In the genomic region with DNA sequence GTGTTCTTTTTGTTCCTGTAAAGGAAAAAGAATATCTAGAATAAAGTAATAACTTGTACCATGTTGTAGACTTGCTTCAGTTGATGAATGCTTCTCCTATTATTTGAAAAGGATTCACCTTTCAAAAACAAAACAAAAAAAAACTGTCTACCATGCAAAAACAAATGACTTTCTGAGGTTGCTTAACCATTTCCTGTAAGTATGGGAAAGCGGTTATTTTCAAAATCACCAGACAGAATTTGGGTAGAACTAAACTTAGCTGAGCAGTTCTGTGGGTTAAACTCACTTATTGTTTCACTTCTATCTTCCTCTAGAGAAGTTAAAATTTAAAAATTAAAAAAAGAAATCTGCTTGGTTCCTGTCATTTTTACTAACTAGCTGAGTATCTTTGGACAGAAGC, we compare ENCODE assay signal across 9 cellular contexts. TPM values are rescaled to one million over a fixed set of nuclear protein-coding genes. Genes with fewer than 3 reads are reported as not detected.
DNase-seq lines count a peak whose midpoint lies in the region; ATAC-seq and TF ChIP-seq lines count a peak whose summit lies in the region.
"Had no signal": no experiment of that assay in that cellular context is flagged by ENCODE, and none has a peak within 500 bp of the region (broad histone marks: within the 10 kb centered on the region; RNA-seq: fewer than 3 reads in every experiment).

No MANE protein-coding gene starts in this region.

- ATAC-seq in DND-41 (ENCODE audit: insufficient read depth, low read depth) (peak; percentile 74), GM19468 (IDR thresholded peaks at IDR 0.05; ENCODE audit: extremely low read depth, unreplicated experiment) (peak; percentile 44), HG03460 (IDR thresholded peaks at IDR 0.05; ENCODE audit: unreplicated experiment) (peak; percentile 58)
- ATAC-seq in activated naive CD4-positive, alpha-beta T cell treated with anti-CD3 and anti-CD28 coated beads, Interleukin-2, amount 50 U/mL, for 72 hours, result peak; percentile 40 to 42

- no peaks in the 10 kb centered on the region for H3K9me3 ChIP-seq in DND-41 (ENCODE audit: insufficient read depth, low read length, severe bottlenecking)
- 0 out of 2 replicates have a peak, but pooled peaks cover 2% of the 10 kb centered on the region for H3K9me3 ChIP-seq in BE2C

- H4K8ac ChIP-seq in mesendoderm (ENCODE audit: low read depth, low read length), result no peak overlapping the region

- H3K4me2 ChIP-seq in DND-41 (ENCODE audit: insufficient read depth, low read length), result peak overlapping the region; percentile 58
- no peak overlapping the region for H3K4me2 ChIP-seq in mesendoderm (ENCODE audit: low read length)

- H3K36me3 Mint-ChIP-seq in activated naive CD4-positive, alpha-beta T cell treated with anti-CD3 and anti-CD28 coated beads, Interleukin-2, amount 50 U/mL, for 72 hours, result peaks cover 5 to 26% of the 10 kb centered on the region in 2 donors

- H3K79me2 ChIP-seq in DND-41 (ENCODE audit: insufficient read depth, low read length) (peaks cover 88% of the 10 kb centered on the region), mesendoderm (ENCODE audit: control insufficient read depth, insufficient read depth, low read length) (no peaks in the 10 kb centered on the region)

- H3K27me3 ChIP-seq in DND-41 (ENCODE audit: insufficient read depth, low read length, poor library complexity), result no peaks in the 10 kb centered on the region
- no peaks in the 10 kb centered on the region for H3K27me3 ChIP-seq in BE2C
- H3K27me3 ChIP-seq in mesendoderm (ENCODE audit: insufficient read depth, low read length, poor library complexity), result no peaks in the 10 kb centered on the region

- H3K27ac Mint-ChIP-seq in activated naive CD4-positive, alpha-beta T cell treated with anti-CD3 and anti-CD28 coated beads, Interleukin-2, amount 50 U/mL, for 72 hours, result peak overlapping the region; percentile 78 to 94

- no CpG with 5 or more reads among the region's 1 CpG for WGBS in mesendoderm (ENCODE audit: extremely low coverage, insufficient coverage, low lambda C conversion rate)

- H3K4me1 ChIP-seq in DND-41 (ENCODE audit: insufficient read depth, low read length) (peaks cover 77% of the 10 kb centered on the region), BE2C (peaks cover 6% of the 10 kb centered on the region; the same call in 1 of the 2 replicates), mesendoderm (ENCODE audit: control insufficient read depth, low read depth, low read length) (no peaks in the 10 kb centered on the region)

- no peak for TF ChIP-seq CTCF in DND-41 (IDR thresholded peaks at IDR 0.05; ENCODE audit: borderline replicate concordance, extremely low read depth, low read length, poor library complexity, severe bottlenecking)
- no peak for TF ChIP-seq CTCF in BE2C (IDR thresholded peaks at IDR 0.05; ENCODE audit: low read depth, low read length)

- no peak overlapping the region for H2BK15ac ChIP-seq in mesendoderm (replicated peaks; ENCODE audit: low read depth)

- DNase-seq in DND-41, result no peak
- no peak for DNase-seq in activated naive CD4-positive, alpha-beta T cell treated with anti-CD3 and anti-CD28 coated beads, Interleukin-2, amount 50 U/mL, for 72 hours (ENCODE audit: low spot score in 2 of 2)
- DNase-seq in BE2C, result no peak
- DNase-seq in cerebellar nuclear complex (lab: John Stamatoyannopoulos, UW), result no peak
- DNase-seq in activated effector memory CD4-positive, alpha-beta T cell treated with anti-CD3 and anti-CD28 coated beads, Interleukin-2, amount 50 U/mL, for 16 hours, result no peak
- no peak for DNase-seq in mesendoderm
- DNase-seq: T1000 had no signal

- no peak overlapping the region for H2AFZ ChIP-seq in DND-41 (ENCODE audit: low read depth, low read length)

- no peak overlapping the region for H3K4ac ChIP-seq in mesendoderm (ENCODE audit: low read depth, low read length)

- H2BK5ac ChIP-seq in mesendoderm (ENCODE audit: low read length), result no peak overlapping the region

- no peak overlapping the region for H2BK120ac ChIP-seq in mesendoderm (ENCODE audit: low read depth, low read length)

- H3K56ac ChIP-seq in mesendoderm (ENCODE audit: low read length), result no peak overlapping the region

- no peak overlapping the region for H3K18ac ChIP-seq in mesendoderm (ENCODE audit: low read length)

- no peak overlapping the region for H2AK5ac ChIP-seq in mesendoderm (ENCODE audit: low read length)

- H3K27ac ChIP-seq in DND-41 (ENCODE audit: low read length) (peak overlapping the region; percentile 94), mesendoderm (ENCODE audit: low read depth, low read length) (no peak overlapping the region)

- H4K5ac ChIP-seq in mesendoderm (ENCODE audit: low read length), result no peak overlapping the region

- H3K36me3 ChIP-seq in DND-41 (ENCODE audit: insufficient read depth, low read length) (peaks cover 5% of the 10 kb centered on the region), BE2C (no peaks in the 10 kb centered on the region), mesendoderm (ENCODE audit: control insufficient read depth, insufficient read depth, low read length) (no peaks in the 10 kb centered on the region)

- H3K9ac ChIP-seq in DND-41 (ENCODE audit: low read depth, low read length) (peak overlapping the region; percentile 55), mesendoderm (ENCODE audit: low read length) (no peak overlapping the region)

- no peaks in the 10 kb centered on the region for H4K20me1 ChIP-seq in DND-41 (ENCODE audit: insufficient read depth, low read length)

- H3K23ac ChIP-seq in mesendoderm (ENCODE audit: low read length), result no peak overlapping the region

- peaks cover 0 to 2% of the 10 kb centered on the region in 2 donors for H3K9me3 Mint-ChIP-seq in activated naive CD4-positive, alpha-beta T cell treated with anti-CD3 and anti-CD28 coated beads, Interleukin-2, amount 50 U/mL, for 72 hours

- H3K4me3 ChIP-seq in DND-41 (ENCODE audit: low read depth in 1 of 2, low read length in 2 of 2) (peak overlapping the region in 1 of 2 experiments; percentile 1; a peak in 1 of 4 replicates), BE2C (ENCODE audit: low read depth, low read length) (no peak overlapping the region), mesendoderm (ENCODE audit: low read length) (no peak overlapping the region)

- no peaks in the 10 kb centered on the region for H3K79me1 ChIP-seq in mesendoderm (ENCODE audit: low read length)

RNA-seq across cellular contexts. Expression of a gene that starts 25.2 kb away (rescaled TPM):
- 10 to 100 TPM; 60.4 to 64.7 TPM for total RNA-seq in activated naive CD4-positive, alpha-beta T cell treated with anti-CD3 and anti-CD28 coated beads, Interleukin-2, amount 50 U/mL, for 72 hours
- 4.8 TPM for polyA plus RNA-seq in BE2C (2012; ENCODE audit: insufficient read depth, insufficient read length, low read depth)
- polyA plus RNA-seq in mesendoderm (2013, experiment 1 of 2), result 0.79 TPM
- 0.71 TPM for polyA plus RNA-seq in mesendoderm (2013, experiment 2 of 2)
